1 cellular context compared by ENCODE assay signal in genomic region chr3:49017978-49018706, GRCh38.
TF ChIP-seq lines count a peak whose summit lies in the region.

DALRD3 (minus strand) TSS chr3:49018580; CDS start chr3:49018564, 16 bp downstream.

TF ChIP-seq in HEK293, 187 proteins besides CTCF, POLR2A, EP300 and RAD21 (continued from another document):
- TF ChIP-seq ZBTB10 (tag by site-specific recombination; IDR thresholded peaks at IDR 0.05) (0 out of 2 replicates have a peak, but pooled peaks have one; percentile 18), SP7 (tag by site-specific recombination; IDR thresholded peaks at IDR 0.05) (0 out of 2 replicates have a peak, but pooled peaks have one; percentile 22), KLF16 (tag by site-specific recombination; IDR thresholded peaks at IDR 0.05) (peak; percentile 90), ZNF692 (tag by site-specific recombination; IDR thresholded peaks at IDR 0.05) (peak; percentile 85; the same call in 1 of the 2 replicates), ZBTB20 (tag by site-specific recombination; IDR thresholded peaks at IDR 0.05) (peak; percentile 88), ZBTB48 (tag by site-specific recombination; IDR thresholded peaks at IDR 0.05) (0 out of 2 replicates have a peak, but pooled peaks have one; percentile 25), PRDM10 (tag by site-specific recombination; IDR thresholded peaks at IDR 0.05) (peak; percentile 42; the same call in 1 of the 2 replicates), ZNF76 (tag by site-specific recombination; IDR thresholded peaks at IDR 0.05; ENCODE audit: borderline replicate concordance, low read depth) (peak; percentile 39; the same call in 1 of the 2 replicates), YY1 (tag by site-specific recombination; IDR thresholded peaks at IDR 0.05) (0 out of 2 replicates have a peak, but pooled peaks have one; percentile 49), ZBTB8A (tag by site-specific recombination; IDR thresholded peaks at IDR 0.05) (peak; percentile 41; the same call in 1 of the 2 replicates), ZNF221 (tag by site-specific recombination; IDR thresholded peaks at IDR 0.05; ENCODE audit: borderline replicate concordance) (no peak), ZNF610 (tag by site-specific recombination; IDR thresholded peaks at IDR 0.05; ENCODE audit: borderline replicate concordance) (no peak), ZNF23 (tag by site-specific recombination; IDR thresholded peaks at IDR 0.05; ENCODE audit: borderline replicate concordance) (no peak), GLIS2 (tag by site-specific recombination; IDR thresholded peaks at IDR 0.05) (peak; percentile 97), ZNF423 (tag by site-specific recombination; IDR thresholded peaks at IDR 0.05) (peak; percentile 55; the same call in 1 of the 2 replicates), KLF10 (tag by site-specific recombination; IDR thresholded peaks at IDR 0.05) (peak; percentile 95), ZNF544 (tag by site-specific recombination; IDR thresholded peaks at IDR 0.05) (no peak), FEZF1 (tag by site-specific recombination; IDR thresholded peaks at IDR 0.05) (no peak), ZFHX2 (tag by site-specific recombination; conservative IDR thresholded peaks at IDR 0.05) (peak; percentile 52), ZBTB11 (tag by site-specific recombination; conservative IDR thresholded peaks at IDR 0.05; ENCODE audit: low read depth) (peak; percentile 86), ZNF121 (tag by site-specific recombination; IDR thresholded peaks at IDR 0.05) (peak; percentile 96)
TF ChIP-seq in HEK293: peak in this region for 41.
